ENCODE assay signal across 1 cellular context in the genomic region with DNA sequence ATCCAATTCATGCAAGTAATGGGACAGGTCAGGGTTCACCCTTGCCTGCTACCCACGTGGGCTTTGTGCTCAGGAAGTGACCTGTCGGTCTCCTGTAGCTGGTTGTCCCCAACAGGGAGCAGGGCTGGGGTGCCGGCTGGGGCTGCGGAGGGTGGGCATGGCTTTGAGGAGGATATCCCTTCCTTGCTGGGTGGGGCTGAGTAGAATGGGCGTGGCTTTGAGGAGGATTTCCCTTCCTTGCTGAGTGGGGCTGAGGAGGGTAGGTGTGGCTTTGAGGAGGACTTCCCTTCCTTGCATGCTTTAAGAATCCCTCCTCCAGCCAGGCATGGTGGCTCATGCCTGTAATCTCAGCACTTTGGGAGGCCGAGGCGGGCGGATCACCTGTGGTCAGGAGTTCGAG.
TF ChIP-seq lines count a peak whose summit lies in the region.

No MANE protein-coding gene starts in this region.

TF ChIP-seq in HepG2, 621 proteins besides CTCF, POLR2A, EP300 and RAD21 (continued from another document):
- TF ChIP-seq, protein P1, sequence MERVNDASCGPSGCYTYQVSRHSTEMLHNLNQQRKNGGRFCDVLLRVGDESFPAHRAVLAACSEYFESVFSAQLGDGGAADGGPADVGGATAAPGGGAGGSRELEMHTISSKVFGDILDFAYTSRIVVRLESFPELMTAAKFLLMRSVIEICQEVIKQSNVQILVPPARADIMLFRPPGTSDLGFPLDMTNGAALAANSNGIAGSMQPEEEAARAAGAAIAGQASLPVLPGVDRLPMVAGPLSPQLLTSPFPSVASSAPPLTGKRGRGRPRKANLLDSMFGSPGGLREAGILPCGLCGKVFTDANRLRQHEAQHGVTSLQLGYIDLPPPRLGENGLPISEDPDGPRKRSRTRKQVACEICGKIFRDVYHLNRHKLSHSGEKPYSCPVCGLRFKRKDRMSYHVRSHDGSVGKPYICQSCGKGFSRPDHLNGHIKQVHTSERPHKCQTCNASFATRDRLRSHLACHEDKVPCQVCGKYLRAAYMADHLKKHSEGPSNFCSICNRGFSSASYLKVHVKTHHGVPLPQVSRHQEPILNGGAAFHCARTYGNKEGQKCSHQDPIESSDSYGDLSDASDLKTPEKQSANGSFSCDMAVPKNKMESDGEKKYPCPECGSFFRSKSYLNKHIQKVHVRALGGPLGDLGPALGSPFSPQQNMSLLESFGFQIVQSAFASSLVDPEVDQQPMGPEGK (CRISPR knock-in tag; IDR thresholded peaks at IDR 0.05), result 0 out of 2 replicates have a peak, but pooled peaks have one; percentile 14
- TF ChIP-seq HDAC6 (IDR thresholded peaks at IDR 0.05; ENCODE audit: low read depth, low read length) (no peak), SAP130 (CRISPR knock-in tag; IDR thresholded peaks at IDR 0.05; ENCODE audit: low read depth) (peak; percentile 50), DPF2 (CRISPR knock-in tag; IDR thresholded peaks at IDR 0.05; ENCODE audit: borderline replicate concordance, low read depth) (no peak), ZNF777 (CRISPR knock-in tag; IDR thresholded peaks at IDR 0.05) (no peak), JUNB (CRISPR knock-in tag; IDR thresholded peaks at IDR 0.05; ENCODE audit: borderline replicate concordance) (no peak), NR2C2 (CRISPR knock-in tag; IDR thresholded peaks at IDR 0.05; ENCODE audit: borderline replicate concordance) (0 out of 2 replicates have a peak, but pooled peaks have one; percentile 39), AKAP8 (CRISPR knock-in tag; IDR thresholded peaks at IDR 0.05) (no peak), SIX1 (CRISPR knock-in tag; IDR thresholded peaks at IDR 0.05; ENCODE audit: borderline replicate concordance) (no peak), LCORL (IDR thresholded peaks at IDR 0.05) (no peak), LCORL (CRISPR knock-in tag; IDR thresholded peaks at IDR 0.05) (no peak), HNF4A (CRISPR knock-in tag; IDR thresholded peaks at IDR 0.05) (peak; percentile 53), FIP1L1 (IDR thresholded peaks at IDR 0.05; ENCODE audit: borderline replicate concordance, insufficient read depth, low read depth, low read length) (no peak), SALL1 (CRISPR knock-in tag; IDR thresholded peaks at IDR 0.05) (0 out of 2 replicates have a peak, but pooled peaks have one; percentile 12), PTBP1 (IDR thresholded peaks at IDR 0.05; ENCODE audit: low read depth, low read length, poor library complexity, severe bottlenecking) (peak; percentile 20), TEAD2 (CRISPR knock-in tag; IDR thresholded peaks at IDR 0.05) (no peak), KLF16 (CRISPR knock-in tag; IDR thresholded peaks at IDR 0.05) (no peak), ATF1 (CRISPR knock-in tag; IDR thresholded peaks at IDR 0.05) (no peak), NR2F6 (IDR thresholded peaks at IDR 0.05) (0 out of 2 replicates have a peak, but pooled peaks have one; percentile 21), NR2F6 (CRISPR knock-in tag; IDR thresholded peaks at IDR 0.05) (peak; percentile 47; the same call in 1 of the 2 replicates), ATAD3A (CRISPR knock-in tag; IDR thresholded peaks at IDR 0.05) (no peak), HOXA3 (CRISPR knock-in tag; IDR thresholded peaks at IDR 0.05) (0 out of 2 replicates have a peak, but pooled peaks have one; percentile 16)
- TF ChIP-seq, protein P2, sequence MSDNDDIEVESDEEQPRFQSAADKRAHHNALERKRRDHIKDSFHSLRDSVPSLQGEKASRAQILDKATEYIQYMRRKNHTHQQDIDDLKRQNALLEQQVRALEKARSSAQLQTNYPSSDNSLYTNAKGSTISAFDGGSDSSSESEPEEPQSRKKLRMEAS (IDR thresholded peaks at IDR 0.05), result 0 out of 2 replicates have a peak, but pooled peaks have one; percentile 34
- TF ChIP-seq, protein P3, sequence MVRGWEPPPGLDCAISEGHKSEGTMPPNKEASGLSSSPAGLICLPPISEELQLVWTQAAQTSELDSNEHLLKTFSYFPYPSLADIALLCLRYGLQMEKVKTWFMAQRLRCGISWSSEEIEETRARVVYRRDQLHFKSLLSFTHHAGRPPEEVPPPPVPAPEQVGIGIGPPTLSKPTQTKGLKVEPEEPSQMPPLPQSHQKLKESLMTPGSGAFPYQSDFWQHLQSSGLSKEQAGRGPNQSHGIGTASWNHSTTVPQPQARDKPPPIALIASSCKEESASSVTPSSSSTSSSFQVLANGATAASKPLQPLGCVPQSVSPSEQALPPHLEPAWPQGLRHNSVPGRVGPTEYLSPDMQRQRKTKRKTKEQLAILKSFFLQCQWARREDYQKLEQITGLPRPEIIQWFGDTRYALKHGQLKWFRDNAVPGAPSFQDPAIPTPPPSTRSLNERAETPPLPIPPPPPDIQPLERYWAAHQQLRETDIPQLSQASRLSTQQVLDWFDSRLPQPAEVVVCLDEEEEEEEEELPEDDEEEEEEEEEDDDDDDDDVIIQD (CRISPR knock-in tag; IDR thresholded peaks at IDR 0.05; ENCODE audit: low read depth), result 0 out of 2 replicates have a peak, but pooled peaks have one; percentile 23
- TF ChIP-seq, protein P4, sequence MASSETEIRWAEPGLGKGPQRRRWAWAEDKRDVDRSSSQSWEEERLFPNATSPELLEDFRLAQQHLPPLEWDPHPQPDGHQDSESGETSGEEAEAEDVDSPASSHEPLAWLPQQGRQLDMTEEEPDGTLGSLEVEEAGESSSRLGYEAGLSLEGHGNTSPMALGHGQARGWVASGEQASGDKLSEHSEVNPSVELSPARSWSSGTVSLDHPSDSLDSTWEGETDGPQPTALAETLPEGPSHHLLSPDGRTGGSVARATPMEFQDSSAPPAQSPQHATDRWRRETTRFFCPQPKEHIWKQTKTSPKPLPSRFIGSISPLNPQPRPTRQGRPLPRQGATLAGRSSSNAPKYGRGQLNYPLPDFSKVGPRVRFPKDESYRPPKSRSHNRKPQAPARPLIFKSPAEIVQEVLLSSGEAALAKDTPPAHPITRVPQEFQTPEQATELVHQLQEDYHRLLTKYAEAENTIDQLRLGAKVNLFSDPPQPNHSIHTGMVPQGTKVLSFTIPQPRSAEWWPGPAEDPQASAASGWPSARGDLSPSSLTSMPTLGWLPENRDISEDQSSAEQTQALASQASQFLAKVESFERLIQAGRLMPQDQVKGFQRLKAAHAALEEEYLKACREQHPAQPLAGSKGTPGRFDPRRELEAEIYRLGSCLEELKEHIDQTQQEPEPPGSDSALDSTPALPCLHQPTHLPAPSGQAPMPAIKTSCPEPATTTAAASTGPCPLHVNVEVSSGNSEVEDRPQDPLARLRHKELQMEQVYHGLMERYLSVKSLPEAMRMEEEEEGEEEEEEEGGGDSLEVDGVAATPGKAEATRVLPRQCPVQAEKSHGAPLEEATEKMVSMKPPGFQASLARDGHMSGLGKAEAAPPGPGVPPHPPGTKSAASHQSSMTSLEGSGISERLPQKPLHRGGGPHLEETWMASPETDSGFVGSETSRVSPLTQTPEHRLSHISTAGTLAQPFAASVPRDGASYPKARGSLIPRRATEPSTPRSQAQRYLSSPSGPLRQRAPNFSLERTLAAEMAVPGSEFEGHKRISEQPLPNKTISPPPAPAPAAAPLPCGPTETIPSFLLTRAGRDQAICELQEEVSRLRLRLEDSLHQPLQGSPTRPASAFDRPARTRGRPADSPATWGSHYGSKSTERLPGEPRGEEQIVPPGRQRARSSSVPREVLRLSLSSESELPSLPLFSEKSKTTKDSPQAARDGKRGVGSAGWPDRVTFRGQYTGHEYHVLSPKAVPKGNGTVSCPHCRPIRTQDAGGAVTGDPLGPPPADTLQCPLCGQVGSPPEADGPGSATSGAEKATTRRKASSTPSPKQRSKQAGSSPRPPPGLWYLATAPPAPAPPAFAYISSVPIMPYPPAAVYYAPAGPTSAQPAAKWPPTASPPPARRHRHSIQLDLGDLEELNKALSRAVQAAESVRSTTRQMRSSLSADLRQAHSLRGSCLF (CRISPR knock-in tag; IDR thresholded peaks at IDR 0.05; ENCODE audit: borderline replicate concordance), result no peak
- TF ChIP-seq, protein P5, sequence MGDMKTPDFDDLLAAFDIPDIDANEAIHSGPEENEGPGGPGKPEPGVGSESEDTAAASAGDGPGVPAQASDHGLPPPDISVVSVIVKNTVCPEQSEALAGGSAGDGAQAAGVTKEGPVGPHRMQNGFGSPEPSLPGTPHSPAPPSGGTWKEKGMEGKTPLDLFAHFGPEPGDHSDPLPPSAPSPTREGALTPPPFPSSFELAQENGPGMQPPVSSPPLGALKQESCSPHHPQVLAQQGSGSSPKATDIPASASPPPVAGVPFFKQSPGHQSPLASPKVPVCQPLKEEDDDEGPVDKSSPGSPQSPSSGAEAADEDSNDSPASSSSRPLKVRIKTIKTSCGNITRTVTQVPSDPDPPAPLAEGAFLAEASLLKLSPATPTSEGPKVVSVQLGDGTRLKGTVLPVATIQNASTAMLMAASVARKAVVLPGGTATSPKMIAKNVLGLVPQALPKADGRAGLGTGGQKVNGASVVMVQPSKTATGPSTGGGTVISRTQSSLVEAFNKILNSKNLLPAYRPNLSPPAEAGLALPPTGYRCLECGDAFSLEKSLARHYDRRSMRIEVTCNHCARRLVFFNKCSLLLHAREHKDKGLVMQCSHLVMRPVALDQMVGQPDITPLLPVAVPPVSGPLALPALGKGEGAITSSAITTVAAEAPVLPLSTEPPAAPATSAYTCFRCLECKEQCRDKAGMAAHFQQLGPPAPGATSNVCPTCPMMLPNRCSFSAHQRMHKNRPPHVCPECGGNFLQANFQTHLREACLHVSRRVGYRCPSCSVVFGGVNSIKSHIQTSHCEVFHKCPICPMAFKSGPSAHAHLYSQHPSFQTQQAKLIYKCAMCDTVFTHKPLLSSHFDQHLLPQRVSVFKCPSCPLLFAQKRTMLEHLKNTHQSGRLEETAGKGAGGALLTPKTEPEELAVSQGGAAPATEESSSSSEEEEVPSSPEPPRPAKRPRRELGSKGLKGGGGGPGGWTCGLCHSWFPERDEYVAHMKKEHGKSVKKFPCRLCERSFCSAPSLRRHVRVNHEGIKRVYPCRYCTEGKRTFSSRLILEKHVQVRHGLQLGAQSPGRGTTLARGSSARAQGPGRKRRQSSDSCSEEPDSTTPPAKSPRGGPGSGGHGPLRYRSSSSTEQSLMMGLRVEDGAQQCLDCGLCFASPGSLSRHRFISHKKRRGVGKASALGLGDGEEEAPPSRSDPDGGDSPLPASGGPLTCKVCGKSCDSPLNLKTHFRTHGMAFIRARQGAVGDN (CRISPR knock-in tag; IDR thresholded peaks at IDR 0.05), result peak; percentile 84
- TF ChIP-seq, protein P6, sequence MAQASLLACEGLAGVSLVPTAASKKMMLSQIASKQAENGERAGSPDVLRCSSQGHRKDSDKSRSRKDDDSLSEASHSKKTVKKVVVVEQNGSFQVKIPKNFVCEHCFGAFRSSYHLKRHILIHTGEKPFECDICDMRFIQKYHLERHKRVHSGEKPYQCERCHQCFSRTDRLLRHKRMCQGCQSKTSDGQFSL (CRISPR knock-in tag; IDR thresholded peaks at IDR 0.05), result no peak
- TF ChIP-seq, protein P7, sequence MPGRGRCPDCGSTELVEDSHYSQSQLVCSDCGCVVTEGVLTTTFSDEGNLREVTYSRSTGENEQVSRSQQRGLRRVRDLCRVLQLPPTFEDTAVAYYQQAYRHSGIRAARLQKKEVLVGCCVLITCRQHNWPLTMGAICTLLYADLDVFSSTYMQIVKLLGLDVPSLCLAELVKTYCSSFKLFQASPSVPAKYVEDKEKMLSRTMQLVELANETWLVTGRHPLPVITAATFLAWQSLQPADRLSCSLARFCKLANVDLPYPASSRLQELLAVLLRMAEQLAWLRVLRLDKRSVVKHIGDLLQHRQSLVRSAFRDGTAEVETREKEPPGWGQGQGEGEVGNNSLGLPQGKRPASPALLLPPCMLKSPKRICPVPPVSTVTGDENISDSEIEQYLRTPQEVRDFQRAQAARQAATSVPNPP (CRISPR knock-in tag; IDR thresholded peaks at IDR 0.05), result no peak
